8 cellular contexts compared by ENCODE assay signal in the genomic region with DNA sequence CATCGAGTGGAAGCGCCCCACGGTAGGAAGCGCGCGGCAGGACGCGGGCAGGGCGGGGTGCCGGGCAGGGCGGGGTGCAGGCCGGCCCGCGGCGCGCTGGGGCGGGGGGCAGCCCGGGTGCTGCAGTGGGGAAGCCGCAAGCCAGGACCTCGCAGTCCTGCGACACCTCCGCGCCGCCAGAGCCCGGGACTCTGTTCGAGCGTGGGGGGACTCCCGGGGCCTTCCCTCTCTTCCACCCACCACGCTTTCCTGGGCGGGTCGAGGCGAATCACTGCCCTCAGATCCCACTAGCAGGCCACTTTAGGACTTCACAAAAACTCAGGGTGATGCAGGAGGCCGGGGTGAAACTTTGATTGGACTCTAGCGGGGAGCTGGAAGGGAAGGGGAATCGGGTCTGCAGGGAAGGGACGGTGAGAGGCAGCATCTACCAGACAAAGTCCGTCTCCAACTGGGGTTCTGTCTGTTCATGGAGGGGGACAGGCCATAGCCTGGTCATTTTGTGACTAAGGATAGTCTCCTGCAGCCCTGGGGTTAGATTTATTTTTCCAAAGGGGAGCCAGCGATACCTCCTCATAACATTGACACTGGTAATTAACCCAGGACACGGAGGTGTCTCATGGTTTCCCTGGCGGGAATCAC. TPM values are rescaled to one million over a fixed set of nuclear protein-coding genes. Genes with fewer than 3 reads are reported as not detected.
DNase-seq lines count a peak whose midpoint lies in the region; ATAC-seq and TF ChIP-seq lines count a peak whose summit lies in the region.

No MANE protein-coding gene starts in this region.

- DNase-seq in NCI-H748 (lab: John Stamatoyannopoulos, UW; ENCODE audit: unreplicated experiment) (peak; percentile 28), NCI-H748 treated with DMSO at 0.1 percent for 48 hours (lab: John Stamatoyannopoulos, UW) (no peak), UCSD-AML1 (lab: John Stamatoyannopoulos, UW; ENCODE audit: unreplicated experiment) (peak; percentile 59), colonic mucosa (no peak), lung (ENCODE audit: low spot score) (no peak), hippocampal formation (lab: John Stamatoyannopoulos, UW) (no peak)

- H3K36me3 Mint-ChIP-seq in stimulated activated naive CD8-positive, alpha-beta T cell treated with anti-CD3 and anti-CD28 coated beads, Interleukin-15, Interleukin-2, amounts not matched to agents 100 ng/mL and 50 ng/mL, for 24 hours (ENCODE audit: low read depth) = peaks cover 7% of the 10 kb centered on the region

- H3K27me3 ChIP-seq in colonic mucosa = no peaks in the 10 kb centered on the region
- H3K27me3 ChIP-seq in lung (ENCODE audit: control insufficient read depth, insufficient read depth) = no peaks in the 10 kb centered on the region

- ATAC-seq in HG03066 (IDR thresholded peaks at IDR 0.05; ENCODE audit: low read depth, unreplicated experiment) = peak; percentile 21
- ATAC-seq in lung (ENCODE audit: insufficient read depth, low FRiP score) = peak; percentile 10

- H3K4me1 ChIP-seq in colonic mucosa (peaks cover 26% of the 10 kb centered on the region), lung (ENCODE audit: control insufficient read depth in 2 of 2, insufficient read depth in 2 of 2, low read length in 2 of 2) (peaks cover 15 to 19% of the 10 kb centered on the region in 2 donors)

- peak overlapping the region; percentile 70 for H3K4me3 ChIP-seq in colonic mucosa
- peak overlapping the region; percentile 82 for H3K4me3 ChIP-seq in lung

- H3K4me3 Mint-ChIP-seq in stimulated activated naive CD8-positive, alpha-beta T cell treated with anti-CD3 and anti-CD28 coated beads, Interleukin-15, Interleukin-2, amounts not matched to agents 100 ng/mL and 50 ng/mL, for 24 hours = peak overlapping the region; percentile 89

- no peaks in the 10 kb centered on the region for H3K36me3 ChIP-seq in colonic mucosa
- H3K36me3 ChIP-seq in lung (ENCODE audit: control insufficient read depth in 2 of 2, insufficient read depth in 2 of 2, low read length in 2 of 2) = peaks cover 2 to 4% of the 10 kb centered on the region in 2 donors

- H3K9me3 ChIP-seq in colonic mucosa (no peaks in the 10 kb centered on the region), lung (ENCODE audit: control insufficient read depth in 2 of 2, insufficient read depth in 1 of 2, low read length in 1 of 2) (no peaks in the 10 kb centered on the region)

- peak overlapping the region; percentile 92 for H3K27ac ChIP-seq in colonic mucosa
- peak overlapping the region; percentile 95 for H3K27ac ChIP-seq in lung (ENCODE audit: low read depth in 1 of 2, low read length in 1 of 2)

- H3K27me3 Mint-ChIP-seq in stimulated activated naive CD8-positive, alpha-beta T cell treated with anti-CD3 and anti-CD28 coated beads, Interleukin-15, Interleukin-2, amounts not matched to agents 100 ng/mL and 50 ng/mL, for 24 hours = no peaks in the 10 kb centered on the region

- no peak for TF ChIP-seq CTCF in colonic mucosa (IDR thresholded peaks at IDR 0.05)
- TF ChIP-seq CTCF in lung (IDR thresholded peaks at IDR 0.05; ENCODE audit: control extremely low read depth, extremely low read depth) = no peak

- intact Hi-C loops in colonic mucosa (cut with DNase I) = no loop called here

- 3 to 15% methylated on average over 25 to 40 of the region's 40 CpGs for WGBS in lung, 2 donors

- H3K9me3 Mint-ChIP-seq in stimulated activated naive CD8-positive, alpha-beta T cell treated with anti-CD3 and anti-CD28 coated beads, Interleukin-15, Interleukin-2, amounts not matched to agents 100 ng/mL and 50 ng/mL, for 24 hours = no peaks in the 10 kb centered on the region

- peak overlapping the region; percentile 94 for H3K27ac Mint-ChIP-seq in stimulated activated naive CD8-positive, alpha-beta T cell treated with anti-CD3 and anti-CD28 coated beads, Interleukin-15, Interleukin-2, amounts not matched to agents 100 ng/mL and 50 ng/mL, for 24 hours

- H3K9ac ChIP-seq in colonic mucosa (ENCODE audit: low read depth in 2 of 2, low read length in 2 of 2) = peak overlapping the region; percentile 98 to 99

- peaks cover 67% of the 10 kb centered on the region for H3K4me1 Mint-ChIP-seq in stimulated activated naive CD8-positive, alpha-beta T cell treated with anti-CD3 and anti-CD28 coated beads, Interleukin-15, Interleukin-2, amounts not matched to agents 100 ng/mL and 50 ng/mL, for 24 hours (ENCODE audit: low read depth)

RNA-seq across cellular contexts. Expression of a gene that starts 0.6 kb away (rescaled TPM):
- total RNA-seq in colonic mucosa = 100 to 1,000 TPM; 197 to 323 TPM
- total RNA-seq in lung = 100 to 1,000 TPM; 169 to 353 TPM
- polyA plus RNA-seq in lung = 100 to 1,000 TPM; 144 to 168 TPM

RNA-seq across cellular contexts. Expression of a gene that starts 47.5 kb away (rescaled TPM):
- 100 to 1,000 TPM in 1 of 2 donors, 10 to 100 TPM in 1; 52.6 to 102 TPM for total RNA-seq in colonic mucosa
- 100 to 1,000 TPM in 1 of 2 donors, 10 to 100 TPM in 1; 48.5 to 123 TPM for total RNA-seq in lung
- 100 to 1,000 TPM in 1 of 2 donors, 10 to 100 TPM in 1; 30.5 to 114 TPM for polyA plus RNA-seq in lung

Comparison
In these comparisons a context has a peak if more than half of its experiments do, and no peak if none do; other contexts are left out.
1. DNase-seq: peak in NCI-H748 (single experiment) and UCSD-AML1 (single experiment); none in NCI-H748 treated with DMSO at 0.1 percent for 48 hours (single experiment), colonic mucosa (single experiment), lung (single experiment) and hippocampal formation (0 of 2).